Comparison of ENCODE assay signal across 19 cellular contexts in the genomic region with DNA sequence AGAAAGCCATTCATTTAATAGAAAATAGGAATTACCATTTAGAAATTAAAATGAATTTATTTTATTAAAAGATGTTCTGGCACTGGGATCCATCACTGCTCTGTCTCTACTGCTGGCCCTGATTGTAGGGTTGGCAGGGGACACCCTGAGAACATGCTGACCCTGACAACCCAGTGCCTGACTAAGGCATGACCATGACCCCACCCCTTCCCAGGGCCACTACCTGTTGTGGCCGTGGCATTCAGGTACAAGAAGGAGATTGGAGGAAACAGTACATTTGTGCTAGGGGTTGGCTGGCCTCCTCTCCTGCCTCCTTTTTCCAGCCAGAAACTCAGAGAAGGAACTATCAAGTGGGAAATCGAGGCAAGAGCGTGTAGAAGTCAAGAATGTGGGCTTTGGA.
DNase-seq lines count a peak whose midpoint lies in the region; ATAC-seq and TF ChIP-seq lines count a peak whose summit lies in the region.
"Had no signal": no experiment of that assay in that cellular context is flagged by ENCODE, and none has a peak within 500 bp of the region (broad histone marks: within the 10 kb centered on the region; RNA-seq: fewer than 3 reads in every experiment).

No MANE protein-coding gene starts in this region.

- H3K27ac Mint-ChIP-seq in immature natural killer cell: peak overlapping the region in 1 of 6 donors; percentile 26
- H3K27ac Mint-ChIP-seq: B cell; CD4-positive, CD25-positive, alpha-beta regulatory T cell; CD8-positive, alpha-beta T cell had no signal

- H3K36me3 ChIP-seq in lung (ENCODE audit: control insufficient read depth in 2 of 2, insufficient read depth in 2 of 2, low read length in 2 of 2) (no peaks in the 10 kb centered on the region), vagina (no peaks in the 10 kb centered on the region)
- H3K36me3 ChIP-seq: BLaER1 had no signal

- DNase-seq in ecto neural progenitor cell (ENCODE audit: low spot score) (peak; percentile 20), lung (ENCODE audit: low spot score) (peak; percentile 14), vagina (ENCODE audit: extremely low spot score in 2 of 2) (peak; percentile 49 to 56), immature natural killer cell (no peak), DMS114 treated with DMSO at 0.1 percent for 48 hours (lab: John Stamatoyannopoulos, UW; ENCODE audit: unreplicated experiment) (no peak), HuH-7 (ENCODE audit: low spot score) (no peak)
- DNase-seq: CD4-positive, CD25-positive, alpha-beta regulatory T cell; DMS79; EL; GDM1; GM23248; H7; HCEC 1CT had no signal

- no peak for TF ChIP-seq POLR2A in vagina (IDR thresholded peaks at IDR 0.05)

- peaks cover 7 to 11% of the 10 kb centered on the region in 2 donors for H3K4me1 Mint-ChIP-seq in immature natural killer cell
- H3K4me1 Mint-ChIP-seq: B cell had no signal

- H3K9me3 ChIP-seq in lung (ENCODE audit: control insufficient read depth in 2 of 2, insufficient read depth in 1 of 2, low read length in 1 of 2): no peaks in the 10 kb centered on the region
- H3K9me3 ChIP-seq in vagina: no peaks in the 10 kb centered on the region
- H3K9me3 ChIP-seq: BLaER1, Caco-2 had no signal

- H3K27me3 ChIP-seq in lung (ENCODE audit: control insufficient read depth, insufficient read depth) (no peaks in the 10 kb centered on the region), vagina (no peaks in the 10 kb centered on the region)
- H3K27me3 ChIP-seq: BLaER1 had no signal

- H3K4me3 ChIP-seq in lung: no peak overlapping the region
- H3K4me3 ChIP-seq in vagina: no peak overlapping the region
- H3K4me3 ChIP-seq: BLaER1, GM12878, GM23248 had no signal

- 95 to 98% methylated on average over 3 of the region's 3 CpGs for WGBS in lung, 2 donors

- H3K27ac ChIP-seq in lung (ENCODE audit: low read depth in 1 of 2, low read length in 1 of 2) (no peak overlapping the region), vagina (no peak overlapping the region)
- H3K27ac ChIP-seq: BLaER1, C4-2B, GM23248 had no signal

- H3K36me3 Mint-ChIP-seq in immature natural killer cell: peaks cover 0 to 3% (median 0%) of the 10 kb centered on the region in 3 donors
- H3K36me3 Mint-ChIP-seq: CD4-positive, CD25-positive, alpha-beta regulatory T cell; CD8-positive, alpha-beta T cell had no signal

- H3K27me3 Mint-ChIP-seq in immature natural killer cell (ENCODE audit: low read depth in 3 of 3): peaks cover 5 to 14% (median 6%) of the 10 kb centered on the region in 3 donors

- no peak for ATAC-seq in lung (ENCODE audit: insufficient read depth, low FRiP score)
- ATAC-seq: CD8-positive, alpha-beta T cell; GM12878 had no signal

- TF ChIP-seq CTCF in lung (IDR thresholded peaks at IDR 0.05; ENCODE audit: control extremely low read depth, extremely low read depth) (no peak), vagina (IDR thresholded peaks at IDR 0.05) (no peak)

- H3K4me1 ChIP-seq in lung (ENCODE audit: control insufficient read depth in 2 of 2, insufficient read depth in 2 of 2, low read length in 2 of 2) (no peaks in the 10 kb centered on the region), vagina (no peaks in the 10 kb centered on the region)
- H3K4me1 ChIP-seq: BLaER1, Caco-2 had no signal

- no peaks in the 10 kb centered on the region for H3K9me3 Mint-ChIP-seq in immature natural killer cell
- H3K9me3 Mint-ChIP-seq: CD8-positive, alpha-beta T cell had no signal

- intact Hi-C loops in vagina (cut with DNase I): no loop called here

- no peak overlapping the region for H3K4me3 Mint-ChIP-seq in immature natural killer cell
- H3K4me3 Mint-ChIP-seq: B cell; CD4-positive, CD25-positive, alpha-beta regulatory T cell; CD8-positive, alpha-beta T cell had no signal

Comparison
In these comparisons a context has a peak if more than half of its experiments do, and no peak if none do; other contexts are left out.
1. DNase-seq: peak in ecto neural progenitor cell (single experiment), lung (single experiment) and vagina (2 of 2); none in immature natural killer cell (0 of 3), DMS114 treated with DMSO at 0.1 percent for 48 hours (single experiment) and HuH-7 (single experiment).